ENCODE assay signal across 27 cellular contexts in genomic region chr4:7326693-7327340, GRCh38.
DNase-seq lines count a peak whose midpoint lies in the region; ATAC-seq, FAIRE-seq and TF ChIP-seq lines count a peak whose summit lies in the region.
"Had no signal": no experiment of that assay in that cellular context is flagged by ENCODE, and none has a peak within 500 bp of the region (broad histone marks: within the 10 kb centered on the region; RNA-seq: fewer than 3 reads in every experiment).

No MANE protein-coding gene starts in this region.

- no peak overlapping the region for H3K56ac ChIP-seq in mesendoderm (ENCODE audit: low read length)

- no peak for TF ChIP-seq CTCF in right lobe of liver (IDR thresholded peaks at IDR 0.05)
- no peak for TF ChIP-seq CTCF in HepG2 (CRISPR knock-in tag; IDR thresholded peaks at IDR 0.05)
- TF ChIP-seq CTCF in neural crest cell (conservative IDR thresholded peaks at IDR 0.05), result no peak
- no peak for TF ChIP-seq CTCF in coronary artery (IDR thresholded peaks at IDR 0.05)

- TF ChIP-seq POLR2A in right lobe of liver (IDR thresholded peaks at IDR 0.05), result no peak
- no peak for TF ChIP-seq POLR2A in HepG2 (IDR thresholded peaks at IDR 0.05; ENCODE audit: insufficient read depth in 1 of 2, low read depth in 2 of 2, low read length in 2 of 2)

- no peak overlapping the region for H3K4me3 Mint-ChIP-seq in neural crest cell
- H3K4me3 Mint-ChIP-seq: activated CD4-positive, alpha-beta T cell treated with anti-CD3 and anti-CD28 coated beads for 36 hours; activated T-cell treated with anti-CD3 and anti-CD28 coated beads, Interleukin-2, amount 50 U/mL, for 24 hours; B cell; HFFc6 had no signal

- peaks cover 11% of the 10 kb centered on the region for H3K4me1 Mint-ChIP-seq in neural crest cell
- H3K4me1 Mint-ChIP-seq: activated CD4-positive, alpha-beta T cell treated with anti-CD3 and anti-CD28 coated beads for 36 hours; B cell had no signal

- no peak overlapping the region for H2AFZ ChIP-seq in HepG2 (ENCODE audit: low read length)

- peak overlapping the region; percentile 43 for H3K27ac Mint-ChIP-seq in neural crest cell (ENCODE audit: unreplicated experiment)
- H3K27ac Mint-ChIP-seq: activated CD4-positive, alpha-beta T cell treated with anti-CD3 and anti-CD28 coated beads for 36 hours; activated T-cell treated with anti-CD3 and anti-CD28 coated beads, Interleukin-2, amount 50 U/mL, for 24 hours; B cell; HFFc6 had no signal

- TF ChIP-seq RAD21 in HepG2 (CRISPR knock-in tag; IDR thresholded peaks at IDR 0.05), result no peak

- H3K79me2 ChIP-seq in HepG2 (ENCODE audit: insufficient read depth, low read length) (no peaks in the 10 kb centered on the region), mesendoderm (ENCODE audit: control insufficient read depth, insufficient read depth, low read length) (no peaks in the 10 kb centered on the region)

- no TSS peak for BruUV-seq in HepG2 (replicated peaks; lab: Mats Ljungman, UMichigan)

- DNase-seq in right lobe of liver, result peak in 2 of 3 donors; percentile 40 to 57
- no peak for DNase-seq in HepG2 (ENCODE audit: low spot score)
- DNase-seq in globus pallidus (ENCODE audit: low spot score), result peak; percentile 51
- DNase-seq in neural crest cell (ENCODE audit: low read depth, low spot score), result no peak
- no peak for DNase-seq in mesendoderm
- no peak for DNase-seq in HuH-7 (ENCODE audit: low spot score)
- DNase-seq in NCI-H2227 (lab: John Stamatoyannopoulos, UW; ENCODE audit: unreplicated experiment), result no peak
- DNase-seq in coronary artery (ENCODE audit: low spot score), result no peak
- DNase-seq: activated CD4-positive, alpha-beta T cell treated with anti-CD3 and anti-CD28 coated beads for 36 hours; activated gamma-delta T cell treated with Interleukin-2 at 50 U/mL for 16 hours; activated T-cell treated with anti-CD3 and anti-CD28 coated beads, Interleukin-2, amount 50 U/mL, for 24 hours; DMS79; erythroblast; foreskin fibroblast; GF-D8; HFFc6; IMR-90; NCI-H2081; OCI-M1; stimulated activated CD4-positive, alpha-beta T cell treated with anti-CD3 and anti-CD28 coated beads, Interleukin-2, amount 100 ng/mL, for 24 hours had no signal

- no peaks in the 10 kb centered on the region for H3K27me3 Mint-ChIP-seq in neural crest cell (ENCODE audit: low read depth)
- H3K27me3 Mint-ChIP-seq: B cell had no signal

- no peak overlapping the region for H2BK15ac ChIP-seq in mesendoderm (replicated peaks; ENCODE audit: low read depth)

- H2AK5ac ChIP-seq in mesendoderm (ENCODE audit: low read length), result no peak overlapping the region

- 17% methylated on average over 1 of the region's 20 CpGs for WGBS in right lobe of liver (ENCODE audit: insufficient coverage, low coverage, low lambda C conversion rate, missing lambda C conversion rate)
- 43% methylated on average over 3 of the region's 20 CpGs for WGBS in HepG2 (ENCODE audit: low lambda C conversion rate)
- no CpG with 5 or more reads among the region's 20 CpGs for WGBS in mesendoderm (ENCODE audit: extremely low coverage, insufficient coverage, low lambda C conversion rate)

- H3K9me3 Mint-ChIP-seq in neural crest cell, result no peaks in the 10 kb centered on the region
- H3K9me3 Mint-ChIP-seq: activated T-cell treated with anti-CD3 and anti-CD28 coated beads, Interleukin-2, amount 50 U/mL, for 24 hours; HFFc6 had no signal

- H4K5ac ChIP-seq in mesendoderm (ENCODE audit: low read length), result no peak overlapping the region

- H3K36me3 Mint-ChIP-seq in neural crest cell (ENCODE audit: low read depth), result no peaks in the 10 kb centered on the region

- H3K4me1 ChIP-seq in right lobe of liver (no peaks in the 10 kb centered on the region), HepG2 (ENCODE audit: insufficient read depth, low read length) (no peaks in the 10 kb centered on the region), mesendoderm (ENCODE audit: control insufficient read depth, low read depth, low read length) (no peaks in the 10 kb centered on the region)
- H3K4me1 ChIP-seq: breast epithelium, psoas muscle had no signal

- H3K4me2 ChIP-seq in HepG2 (ENCODE audit: low read depth, low read length) (no peak overlapping the region), mesendoderm (ENCODE audit: low read length) (no peak overlapping the region)
- H3K4me2 ChIP-seq: A549 had no signal

- H4K20me1 ChIP-seq in HepG2 (ENCODE audit: insufficient read depth, low read length), result no peaks in the 10 kb centered on the region

- no peak overlapping the region for H3K4me3 ChIP-seq in right lobe of liver
- no peak overlapping the region for H3K4me3 ChIP-seq in HepG2 (replicated peaks in 1 of 3; ENCODE audit: insufficient read depth in 1 of 3, low read depth in 2 of 3, low read length in 3 of 3)
- H3K4me3 ChIP-seq in mesendoderm (ENCODE audit: low read length), result no peak overlapping the region
- no peak overlapping the region for H3K4me3 ChIP-seq in coronary artery
- H3K4me3 ChIP-seq: A549, breast epithelium, left lung, psoas muscle, skin epidermis had no signal

- no peak overlapping the region for H3K23ac ChIP-seq in mesendoderm (ENCODE audit: low read length)

- H3K36me3 ChIP-seq in right lobe of liver (no peaks in the 10 kb centered on the region), HepG2 (replicated peaks in 1 of 2; ENCODE audit: control insufficient read depth in 1 of 2, insufficient read depth in 2 of 2, low read length in 2 of 2) (no peaks in the 10 kb centered on the region), mesendoderm (ENCODE audit: control insufficient read depth, insufficient read depth, low read length) (no peaks in the 10 kb centered on the region)
- H3K36me3 ChIP-seq: breast epithelium, left lung had no signal

- in situ Hi-C loops in HepG2 (cut with HindIII; ENCODE audit: extremely low pct_ligation_motif_present, low pct_unique_long_range_greater_than_20kb), result no loop called here

- no peak for FAIRE-seq in HepG2 (lab: Jason Lieb, UNC)
- FAIRE-seq: A549, GM18507 had no signal

- POLR2A ChIA-PET in HepG2 (lab: Yijun Ruan, JAX), result no interaction called here

- no peaks in the 10 kb centered on the region for H3K79me1 ChIP-seq in mesendoderm (ENCODE audit: low read length)

- H3K9ac ChIP-seq in HepG2 (ENCODE audit: insufficient read depth, low read depth, low read length) (no peak overlapping the region), mesendoderm (ENCODE audit: low read length) (no peak overlapping the region)

- ATAC-seq in right lobe of liver, result peak; percentile 32 to 59 (median 50)
- ATAC-seq in HepG2, result no peak; the same call in 2 of the 3 replicates
- ATAC-seq: A549; activated CD4-positive, alpha-beta T cell treated with anti-CD3 and anti-CD28 coated beads for 36 hours; left lung; psoas muscle had no signal

- H3K27ac ChIP-seq in right lobe of liver (no peak overlapping the region), HepG2 (ENCODE audit: extremely low read length, insufficient read depth, low read length) (no peak overlapping the region), mesendoderm (ENCODE audit: low read depth, low read length) (no peak overlapping the region), coronary artery (no peak overlapping the region)
- H3K27ac ChIP-seq: breast epithelium, left lung, psoas muscle, skin epidermis had no signal

- no peak overlapping the region for H3K4ac ChIP-seq in mesendoderm (ENCODE audit: low read depth, low read length)

- no peak overlapping the region for H3K18ac ChIP-seq in mesendoderm (ENCODE audit: low read length)

- CTCF ChIA-PET in HepG2 (lab: Yijun Ruan, JAX; ENCODE audit: low intra/inter-chr PET ratio, low total read pairs), result no interaction called here

- no peak overlapping the region for H2BK5ac ChIP-seq in mesendoderm (ENCODE audit: low read length)

- H2BK120ac ChIP-seq in mesendoderm (ENCODE audit: low read depth, low read length), result no peak overlapping the region

- TF ChIP-seq EP300 in HepG2 (IDR thresholded peaks at IDR 0.05; ENCODE audit: low read depth in 2 of 2, low read length in 2 of 2) (no peak), HepG2 (CRISPR knock-in tag; IDR thresholded peaks at IDR 0.05; ENCODE audit: borderline replicate concordance) (no peak)

- intact Hi-C loops in right lobe of liver (cut with DNase I) (no loop called here), HepG2 (cut with micrococcal nuclease; ENCODE audit: unreplicated experiment) (no loop called here)

- no peaks in the 10 kb centered on the region for H3K9me3 ChIP-seq in right lobe of liver
- no peaks in the 10 kb centered on the region for H3K9me3 ChIP-seq in HepG2 (ENCODE audit: low read length)
- H3K9me3 ChIP-seq: A549, breast epithelium, left lung, psoas muscle had no signal

- H4K8ac ChIP-seq in mesendoderm (ENCODE audit: low read depth, low read length), result no peak overlapping the region

- H3K27me3 ChIP-seq in right lobe of liver (no peaks in the 10 kb centered on the region), HepG2 (ENCODE audit: control insufficient read depth in 1 of 2, insufficient read depth in 2 of 2, low read length in 2 of 2) (peaks cover 8 to 51% of the 10 kb centered on the region in 2 experiments; a peak in 4 of 5 replicates), mesendoderm (ENCODE audit: insufficient read depth, low read length, poor library complexity) (no peaks in the 10 kb centered on the region)
- H3K27me3 ChIP-seq: breast epithelium had no signal

TF ChIP-seq in HepG2, 621 proteins besides CTCF, POLR2A, EP300 and RAD21 (continues in another document):
- TF ChIP-seq SNRNP70 (IDR thresholded peaks at IDR 0.05; ENCODE audit: low read depth, low read length), result no peak
- TF ChIP-seq PLRG1 (conservative IDR thresholded peaks at IDR 0.05), result no peak
- TF ChIP-seq ZNF280B (CRISPR knock-in tag; IDR thresholded peaks at IDR 0.05; ENCODE audit: borderline replicate concordance), result no peak
- no peak for TF ChIP-seq RXRA (CRISPR knock-in tag; IDR thresholded peaks at IDR 0.05)
- TF ChIP-seq ZKSCAN8 (CRISPR knock-in tag; IDR thresholded peaks at IDR 0.05; ENCODE audit: borderline replicate concordance), result no peak

Comparison
In these comparisons a context has a peak if more than half of its experiments do, and no peak if none do; other contexts are left out.
1. DNase-seq: peak in right lobe of liver (2 of 3) and globus pallidus (single experiment); none in HepG2 (single experiment), neural crest cell (single experiment), mesendoderm (single experiment), HuH-7 (single experiment), NCI-H2227 (single experiment) and coronary artery (single experiment).